ENCODE assay signal across 8 cellular contexts in genomic region chr10:62048919-62049636, GRCh38.
A peak's percentile ranks its signal among the peaks of the same experiment; 100 is the strongest.
DNase-seq lines count a peak whose midpoint lies in the region; ATAC-seq and TF ChIP-seq lines count a peak whose summit lies in the region.

No MANE protein-coding gene starts in this region.

- in situ Hi-C loops in astrocyte of the spinal cord (cut with HindIII; ENCODE audit: low sequenced_read_pairs): no loop called here

- no peak for TF ChIP-seq CTCF in astrocyte of the spinal cord (IDR thresholded peaks at IDR 0.05; ENCODE audit: low read depth, low read length)

- no peaks in the 10 kb centered on the region for H3K27me3 Mint-ChIP-seq in T-helper 2 cell treated with Interferon-gamma antibody and Interleukin-4, amounts not matched to agents 5 μg/mL and 100 μg/mL, for 36 hours (ENCODE audit: low read depth)

- no peaks in the 10 kb centered on the region for H3K9me3 Mint-ChIP-seq in T-helper 2 cell treated with Interferon-gamma antibody and Interleukin-4, amounts not matched to agents 5 μg/mL and 100 μg/mL, for 36 hours

- H3K4me3 Mint-ChIP-seq in T-helper 2 cell treated with Interferon-gamma antibody and Interleukin-4, amounts not matched to agents 5 μg/mL and 100 μg/mL, for 36 hours: peak overlapping the region; percentile 92

- peak overlapping the region; percentile 78 for H3K4me3 ChIP-seq in astrocyte of the spinal cord (ENCODE audit: low read depth, low read length)

- DNase-seq in AG20443 (ENCODE audit: low spot score) (peak; percentile 91), HT1080 (ENCODE audit: low read depth) (peak; percentile 95), astrocyte of the spinal cord (ENCODE audit: low read depth, low spot score) (peak; percentile 95), hypothalamus (lab: John Stamatoyannopoulos, UW) (peak; percentile 32 to 94 (median 79)), retina (peak; percentile 81), NCI-H1105 (lab: John Stamatoyannopoulos, UW) (no peak)
- peak; percentile 81 for DNase-seq in T-helper 2 cell treated with Interferon-gamma antibody and Interleukin-4, amounts not matched to agents 5 μg/mL and 100 μg/mL, for 36 hours (ENCODE audit: low spot score)

- H3K27ac Mint-ChIP-seq in T-helper 2 cell treated with Interferon-gamma antibody and Interleukin-4, amounts not matched to agents 5 μg/mL and 100 μg/mL, for 36 hours: peak overlapping the region; percentile 97

- H3K4me1 Mint-ChIP-seq in T-helper 2 cell treated with Interferon-gamma antibody and Interleukin-4, amounts not matched to agents 5 μg/mL and 100 μg/mL, for 36 hours (ENCODE audit: low read depth): peaks cover 96% of the 10 kb centered on the region

- peaks cover 48% of the 10 kb centered on the region for H3K36me3 Mint-ChIP-seq in T-helper 2 cell treated with Interferon-gamma antibody and Interleukin-4, amounts not matched to agents 5 μg/mL and 100 μg/mL, for 36 hours (ENCODE audit: low read depth)

- no peak for ATAC-seq in HG03432 (IDR thresholded peaks at IDR 0.05; ENCODE audit: unreplicated experiment)
